ENCODE assay signal across 5 cellular contexts in the genomic region with DNA sequence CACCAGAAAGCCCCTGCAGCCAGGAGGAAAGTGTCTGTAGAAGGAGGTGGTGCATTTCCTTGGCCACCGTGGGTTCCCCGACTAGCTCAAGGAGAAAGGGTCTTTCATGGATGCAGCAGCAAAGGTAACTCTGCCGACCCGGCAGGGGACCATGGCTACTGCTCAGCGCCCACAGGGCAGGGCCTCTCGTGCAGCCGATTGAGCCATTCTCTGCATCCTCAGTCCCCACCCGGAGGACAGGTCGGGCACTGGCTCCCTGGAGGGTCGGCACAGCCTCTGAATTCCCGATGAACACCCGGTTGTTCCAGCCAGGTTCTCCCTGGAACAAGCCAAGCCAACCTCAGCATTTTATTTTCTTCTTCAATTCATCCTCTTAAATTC. TPM values are rescaled to one million over a fixed set of nuclear protein-coding genes. Genes with fewer than 3 reads are reported as not detected.
"Had no signal": no experiment of that assay in that cellular context is flagged by ENCODE, and none has a peak within 500 bp of the region (broad histone marks: within the 10 kb centered on the region; RNA-seq: fewer than 3 reads in every experiment).

No MANE protein-coding gene starts in this region.

- H3K9me3 Mint-ChIP-seq: GM23338, H9 had no signal

- H3K27ac Mint-ChIP-seq: GM23338, H9 had no signal

- H3K4me3 ChIP-seq: GM23338, K562 had no signal

- ATAC-seq: GM23338, K562 had no signal

- H3K4me3 Mint-ChIP-seq: GM23338, H9 had no signal

- H3K4me1 Mint-ChIP-seq: GM23338, H9 had no signal

- DNase-seq: H9, HCEC 1CT, IMR-90 had no signal

RNA-seq across cellular contexts. Expression of gene FOXC1, which starts 24.1 kb away (rescaled TPM):
- total RNA-seq: H9, K562 had no signal
